In the genomic region with DNA sequence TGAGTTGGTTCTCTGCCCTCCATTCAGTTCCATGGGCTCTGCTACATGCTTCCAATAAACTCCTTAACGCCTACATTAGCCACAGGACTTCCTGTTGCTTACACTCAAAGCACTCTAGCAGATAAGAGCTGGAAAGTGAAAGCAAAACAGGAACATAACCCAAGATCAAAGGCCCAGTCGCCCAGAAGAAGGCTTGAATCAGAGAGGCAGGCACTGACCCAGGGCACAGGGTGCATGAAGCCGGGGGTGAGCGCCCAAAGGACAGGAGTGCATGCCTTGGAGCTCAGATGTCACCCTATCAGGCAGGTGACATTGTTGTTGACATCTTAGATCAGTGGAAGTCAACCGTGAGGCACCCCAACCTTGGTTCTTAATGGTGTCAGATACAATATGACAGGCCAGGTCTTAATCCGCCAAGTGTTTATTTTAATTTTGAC, we compare ENCODE assay signal across 8 cellular contexts.
DNase-seq lines count a peak whose midpoint lies in the region; ATAC-seq and TF ChIP-seq lines count a peak whose summit lies in the region.

No MANE protein-coding gene starts in this region.

- TF ChIP-seq CTCF in fibroblast of the aortic adventitia (IDR thresholded peaks at IDR 0.05; ENCODE audit: insufficient read depth, low read length) (no peak), PC-3 (conservative IDR thresholded peaks at IDR 0.05; ENCODE audit: low read depth, low read length) (no peak)

- no peaks in the 10 kb centered on the region for H3K27me3 Mint-ChIP-seq in activated CD4-positive, alpha-beta T cell treated with anti-CD3 and anti-CD28 coated beads, Interleukin-2, amount 10 ng/mL, durations not matched to agents 7 days and 5 days
- no peaks in the 10 kb centered on the region for H3K27me3 Mint-ChIP-seq in stimulated activated naive CD8-positive, alpha-beta T cell treated with anti-CD3 and anti-CD28 coated beads, Interleukin-15, amount 100 ng/mL, for 72 hours

- H3K4me3 Mint-ChIP-seq in activated CD4-positive, alpha-beta T cell treated with anti-CD3 and anti-CD28 coated beads, Interleukin-2, amount 10 ng/mL, durations not matched to agents 7 days and 5 days: peak overlapping the region; percentile 35
- peak overlapping the region; percentile 79 to 80 for H3K4me3 Mint-ChIP-seq in stimulated activated naive CD8-positive, alpha-beta T cell treated with anti-CD3 and anti-CD28 coated beads, Interleukin-15, amount 100 ng/mL, for 72 hours

- H3K4me1 ChIP-seq in PC-3 (ENCODE audit: insufficient read depth, low read length): peaks cover 35% of the 10 kb centered on the region

- no peak overlapping the region for H3K27ac ChIP-seq in PC-3 (ENCODE audit: low read length)

- no peaks in the 10 kb centered on the region for H3K79me2 ChIP-seq in PC-3 (ENCODE audit: low read length)

- H3K9ac ChIP-seq in PC-3 (ENCODE audit: low read length): no peak overlapping the region

- peak overlapping the region; percentile 90 for H3K27ac Mint-ChIP-seq in activated CD4-positive, alpha-beta T cell treated with anti-CD3 and anti-CD28 coated beads, Interleukin-2, amount 10 ng/mL, durations not matched to agents 7 days and 5 days
- peak overlapping the region; percentile 21 to 95 for H3K27ac Mint-ChIP-seq in stimulated activated naive CD8-positive, alpha-beta T cell treated with anti-CD3 and anti-CD28 coated beads, Interleukin-15, amount 100 ng/mL, for 72 hours

- H3K4me1 Mint-ChIP-seq in activated CD4-positive, alpha-beta T cell treated with anti-CD3 and anti-CD28 coated beads, Interleukin-2, amount 10 ng/mL, durations not matched to agents 7 days and 5 days: peaks cover 56% of the 10 kb centered on the region
- H3K4me1 Mint-ChIP-seq in stimulated activated naive CD8-positive, alpha-beta T cell treated with anti-CD3 and anti-CD28 coated beads, Interleukin-15, amount 100 ng/mL, for 72 hours: peaks cover 51% of the 10 kb centered on the region

- ATAC-seq in GM21619 (IDR thresholded peaks at IDR 0.05; ENCODE audit: unreplicated experiment) (peak; percentile 69), PC-3 (no peak)
- ATAC-seq in stimulated activated naive CD8-positive, alpha-beta T cell treated with anti-CD3 and anti-CD28 coated beads, Interleukin-15, amount 100 ng/mL, for 72 hours: peak; percentile 96

- peak; percentile 83 for DNase-seq in Daoy (ENCODE audit: low read depth)
- peak; percentile 77 for DNase-seq in M059J (ENCODE audit: low read depth)
- DNase-seq in activated CD4-positive, alpha-beta T cell treated with anti-CD3 and anti-CD28 coated beads, Interleukin-2, amount 10 ng/mL, durations not matched to agents 7 days and 5 days: peak; percentile 82
- DNase-seq in fibroblast of the aortic adventitia (ENCODE audit: low read depth): peak; percentile 53
- peak; percentile 45 to 67 for DNase-seq in stimulated activated naive CD8-positive, alpha-beta T cell treated with anti-CD3 and anti-CD28 coated beads, Interleukin-15, amount 100 ng/mL, for 72 hours
- no peak for DNase-seq in NCI-H1105 treated with DMSO at 0.1 percent for 48 hours (lab: John Stamatoyannopoulos, UW)
- DNase-seq in PC-3: no peak

- CTCF ChIA-PET in activated CD4-positive, alpha-beta T cell treated with anti-CD3 and anti-CD28 coated beads, Interleukin-2, amount 10 ng/mL, durations not matched to agents 7 days and 5 days (lab: Charles Lee): interaction anchor here (0.8 to 2.5 kb wide), 8 partner anchors 10 to 1064 kb away, joined by 3 to 10 read pairs (median 4); no protein-coding TSS in a partner anchor
- CTCF ChIA-PET in PC-3 (lab: Charles Lee): no interaction called here

- H3K9me3 ChIP-seq in PC-3 (ENCODE audit: low read length): no peaks in the 10 kb centered on the region

- no peaks in the 10 kb centered on the region for H3K27me3 ChIP-seq in PC-3 (ENCODE audit: low read length)

- no peaks in the 10 kb centered on the region for H3K9me2 ChIP-seq in PC-3 (replicated peaks; ENCODE audit: low read length)

- no peaks in the 10 kb centered on the region for H3K36me3 ChIP-seq in PC-3 (ENCODE audit: low read depth, low read length)

- H3K36me3 Mint-ChIP-seq in activated CD4-positive, alpha-beta T cell treated with anti-CD3 and anti-CD28 coated beads, Interleukin-2, amount 10 ng/mL, durations not matched to agents 7 days and 5 days (ENCODE audit: low read depth): peaks cover 13% of the 10 kb centered on the region

- H3K4me3 ChIP-seq in fibroblast of the aortic adventitia (ENCODE audit: low read depth, low read length) (no peak overlapping the region), PC-3 (ENCODE audit: low read length) (no peak overlapping the region)

- H3K4me2 ChIP-seq in PC-3 (ENCODE audit: low read length): no peak overlapping the region

- no peaks in the 10 kb centered on the region for H4K20me1 ChIP-seq in PC-3 (ENCODE audit: low read length)

- peaks cover 6% of the 10 kb centered on the region for H3K9me3 Mint-ChIP-seq in activated CD4-positive, alpha-beta T cell treated with anti-CD3 and anti-CD28 coated beads, Interleukin-2, amount 10 ng/mL, durations not matched to agents 7 days and 5 days
- H3K9me3 Mint-ChIP-seq in stimulated activated naive CD8-positive, alpha-beta T cell treated with anti-CD3 and anti-CD28 coated beads, Interleukin-15, amount 100 ng/mL, for 72 hours: peaks cover 0 to 4% of the 10 kb centered on the region in 2 donors

- BruUV-seq in PC-3 (replicated peaks; lab: Mats Ljungman, UMichigan): no TSS peak

- H3F3A ChIP-seq in PC-3 (ENCODE audit: low read length, unreplicated experiment): no peaks in the 10 kb centered on the region

- H2AFZ ChIP-seq in PC-3 (ENCODE audit: low read length): no peak overlapping the region

- POLR2A ChIA-PET in activated CD4-positive, alpha-beta T cell treated with anti-CD3 and anti-CD28 coated beads, Interleukin-2, amount 10 ng/mL, durations not matched to agents 7 days and 5 days (lab: Charles Lee): no interaction called here
- POLR2A ChIA-PET in PC-3 (lab: Charles Lee; ENCODE audit: unreplicated experiment): no interaction called here

- intact Hi-C loops in PC-3 (cut with micrococcal nuclease): no loop called here

Comparison
In these comparisons a context has a peak if more than half of its experiments do, and no peak if none do; other contexts are left out.
1. DNase-seq: peak in Daoy (single experiment), M059J (single experiment), activated CD4-positive, alpha-beta T cell treated with anti-CD3 and anti-CD28 coated beads, Interleukin-2, amount 10 ng/mL, durations not matched to agents 7 days and 5 days (single experiment), fibroblast of the aortic adventitia (single experiment) and stimulated activated naive CD8-positive, alpha-beta T cell treated with anti-CD3 and anti-CD28 coated beads, Interleukin-15, amount 100 ng/mL, for 72 hours (2 of 2); none in NCI-H1105 treated with DMSO at 0.1 percent for 48 hours (single experiment) and PC-3 (single experiment).